ENCODE assay signal across 11 cellular contexts in the genomic region with DNA sequence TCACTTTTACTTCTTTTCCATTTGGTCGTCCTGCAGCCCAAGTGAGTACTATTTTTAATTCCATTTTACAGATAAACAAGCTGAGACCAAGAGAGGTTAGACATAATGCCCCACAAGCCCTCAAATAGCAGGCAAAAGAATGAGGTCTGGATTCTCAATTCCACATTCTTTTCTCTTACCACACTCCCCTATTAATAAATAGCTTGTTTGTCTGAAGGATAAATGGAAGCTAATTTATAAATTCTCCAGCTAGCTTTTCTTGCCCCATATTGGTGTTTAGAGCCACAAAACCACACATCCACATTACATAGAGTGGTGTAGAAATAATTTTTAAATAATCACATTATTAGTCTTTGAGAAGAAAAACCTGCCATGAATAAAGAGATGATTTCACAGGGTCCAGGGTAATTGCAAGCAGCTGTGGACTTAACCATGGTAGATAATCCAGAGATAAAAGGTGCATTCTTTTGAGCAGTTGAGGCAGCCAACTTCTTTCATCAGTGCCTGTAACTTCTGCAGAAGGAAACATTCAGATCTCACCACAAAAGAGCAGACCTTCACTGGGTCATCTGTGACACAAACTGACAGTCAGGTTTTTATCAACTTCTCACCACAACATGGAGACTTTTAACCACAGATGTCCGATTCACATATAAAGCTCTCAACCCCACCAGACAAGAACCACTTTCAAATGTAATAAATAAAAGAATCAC.
DNase-seq lines count a peak whose midpoint lies in the region; ATAC-seq lines count a peak whose summit lies in the region.
"Had no signal": no experiment of that assay in that cellular context is flagged by ENCODE, and none has a peak within 500 bp of the region (broad histone marks: within the 10 kb centered on the region; RNA-seq: fewer than 3 reads in every experiment).

No MANE protein-coding gene starts in this region.

- H3K27ac Mint-ChIP-seq in CD4-positive, CD25-positive, alpha-beta regulatory T cell: peak overlapping the region; percentile 37 to 83 (median 52)
- H3K27ac Mint-ChIP-seq in activated CD4-positive, alpha-beta memory T cell treated with anti-CD3 and anti-CD28 coated beads, Interleukin-2, amount 10 ng/mL, durations not matched to agents 7 days and 5 days: peak overlapping the region; percentile 69
- H3K27ac Mint-ChIP-seq: activated B cell treated with CpG ODN at 0.5 μM for 24 hours had no signal

- POLR2A ChIA-PET in activated CD4-positive, alpha-beta memory T cell treated with anti-CD3 and anti-CD28 coated beads, Interleukin-2, amount 10 ng/mL, durations not matched to agents 7 days and 5 days (lab: Charles Lee): interaction anchor here (0.8 to 2.4 kb wide), 6 partner anchors 8 to 564 kb away, joined by 3 to 16 read pairs (median 4); partner anchors contain the start of gene STT3B

- H3K27ac ChIP-seq in CD4-positive, CD25-positive, alpha-beta regulatory T cell (ENCODE audit: insufficient read depth, low read length, poor library complexity, severe bottlenecking): no peak overlapping the region

- H3K27me3 Mint-ChIP-seq in CD4-positive, CD25-positive, alpha-beta regulatory T cell: no peaks in the 10 kb centered on the region
- no peaks in the 10 kb centered on the region for H3K27me3 Mint-ChIP-seq in activated CD4-positive, alpha-beta memory T cell treated with anti-CD3 and anti-CD28 coated beads, Interleukin-2, amount 10 ng/mL, durations not matched to agents 7 days and 5 days
- H3K27me3 Mint-ChIP-seq: activated B cell treated with CpG ODN at 0.5 μM for 24 hours had no signal

- no peak for DNase-seq in CD4-positive, CD25-positive, alpha-beta regulatory T cell
- no peak for DNase-seq in activated CD4-positive, alpha-beta memory T cell treated with anti-CD3 and anti-CD28 coated beads, Interleukin-2, amount 10 ng/mL, durations not matched to agents 7 days and 5 days
- DNase-seq in NAMALWA (ENCODE audit: low spot score): no peak
- DNase-seq in ecto neural progenitor cell (ENCODE audit: low spot score): no peak
- no peak for DNase-seq in SHP77 treated with DMSO at 0.1 percent for 48 hours (lab: John Stamatoyannopoulos, UW)
- DNase-seq in GM19240 (ENCODE audit: insufficient read length, low spot score): no peak
- DNase-seq: activated B cell treated with CpG ODN at 0.5 μM for 24 hours, DMS79 treated with DMSO at 0.1 percent for 48 hours had no signal

- H3K9me3 ChIP-seq in CD4-positive, CD25-positive, alpha-beta regulatory T cell (ENCODE audit: control insufficient read depth in 2 of 2, low read length in 2 of 2): no peaks in the 10 kb centered on the region

- H3K4me3 Mint-ChIP-seq in CD4-positive, CD25-positive, alpha-beta regulatory T cell: peak overlapping the region in 1 of 4 donors; percentile 33
- no peak overlapping the region for H3K4me3 Mint-ChIP-seq in activated CD4-positive, alpha-beta memory T cell treated with anti-CD3 and anti-CD28 coated beads, Interleukin-2, amount 10 ng/mL, durations not matched to agents 7 days and 5 days
- H3K4me3 Mint-ChIP-seq: activated B cell treated with CpG ODN at 0.5 μM for 24 hours, neural crest cell had no signal

- peaks cover 39% of the 10 kb centered on the region for H3K4me1 ChIP-seq in CD4-positive, CD25-positive, alpha-beta regulatory T cell (ENCODE audit: control insufficient read depth, insufficient read depth, low read length, poor library complexity, severe bottlenecking)

- no peak overlapping the region for H3K4me3 ChIP-seq in CD4-positive, CD25-positive, alpha-beta regulatory T cell (ENCODE audit: low read depth, low read length)

- H3K27me3 ChIP-seq in CD4-positive, CD25-positive, alpha-beta regulatory T cell (ENCODE audit: control insufficient read depth, insufficient read depth, low read length): no peaks in the 10 kb centered on the region

- no peak for ATAC-seq in CD4-positive, CD25-positive, alpha-beta regulatory T cell (ENCODE audit: low read depth in 2 of 2)
- peak; percentile 70 for ATAC-seq in GM19395 (IDR thresholded peaks at IDR 0.05; ENCODE audit: unreplicated experiment)
- peak; percentile 81 for ATAC-seq in HG03135 (IDR thresholded peaks at IDR 0.05; ENCODE audit: unreplicated experiment)

- CTCF ChIA-PET in activated CD4-positive, alpha-beta memory T cell treated with anti-CD3 and anti-CD28 coated beads, Interleukin-2, amount 10 ng/mL, durations not matched to agents 7 days and 5 days (lab: Charles Lee): interaction anchor here (0.6 to 1.7 kb wide), 4 partner anchors 9 to 312 kb away, joined by 3 to 4 read pairs (median 4); no protein-coding TSS in a partner anchor

- H3K36me3 Mint-ChIP-seq in CD4-positive, CD25-positive, alpha-beta regulatory T cell: no peaks in the 10 kb centered on the region
- peaks cover 36% of the 10 kb centered on the region for H3K36me3 Mint-ChIP-seq in activated CD4-positive, alpha-beta memory T cell treated with anti-CD3 and anti-CD28 coated beads, Interleukin-2, amount 10 ng/mL, durations not matched to agents 7 days and 5 days (ENCODE audit: low read depth)

- peaks cover 0 to 8% (median 2%) of the 10 kb centered on the region in 7 donors for H3K9me3 Mint-ChIP-seq in CD4-positive, CD25-positive, alpha-beta regulatory T cell
- H3K9me3 Mint-ChIP-seq in activated CD4-positive, alpha-beta memory T cell treated with anti-CD3 and anti-CD28 coated beads, Interleukin-2, amount 10 ng/mL, durations not matched to agents 7 days and 5 days: peaks cover 10% of the 10 kb centered on the region
- H3K9me3 Mint-ChIP-seq: activated B cell treated with CpG ODN at 0.5 μM for 24 hours, neural crest cell had no signal

- peaks cover 36 to 90% (median 75%) of the 10 kb centered on the region in 4 donors for H3K4me1 Mint-ChIP-seq in CD4-positive, CD25-positive, alpha-beta regulatory T cell
- H3K4me1 Mint-ChIP-seq in activated CD4-positive, alpha-beta memory T cell treated with anti-CD3 and anti-CD28 coated beads, Interleukin-2, amount 10 ng/mL, durations not matched to agents 7 days and 5 days: peaks cover 92% of the 10 kb centered on the region

- no peaks in the 10 kb centered on the region for H3K36me3 ChIP-seq in CD4-positive, CD25-positive, alpha-beta regulatory T cell (ENCODE audit: control insufficient read depth, insufficient read depth, low read length)

Comparison
In these comparisons a context has a peak if more than half of its experiments do, and no peak if none do; other contexts are left out.
1. ATAC-seq: peak in GM19395 (single experiment) and HG03135 (single experiment); none in CD4-positive, CD25-positive, alpha-beta regulatory T cell (0 of 2).